26 cellular contexts compared by ENCODE assay signal in genomic region chr7:81621893-81622292, GRCh38.
DNase-seq lines count a peak whose midpoint lies in the region; ATAC-seq and TF ChIP-seq lines count a peak whose summit lies in the region.
"Had no signal": no experiment of that assay in that cellular context is flagged by ENCODE, and none has a peak within 500 bp of the region (broad histone marks: within the 10 kb centered on the region; RNA-seq: fewer than 3 reads in every experiment).

No MANE protein-coding gene starts in this region.

- no peak overlapping the region for H3K14ac ChIP-seq in IMR-90 (replicated peaks; ENCODE audit: low read depth, low read length)

- H4K20me1 ChIP-seq in IMR-90 (ENCODE audit: insufficient read depth, low read length): no peaks in the 10 kb centered on the region
- no peaks in the 10 kb centered on the region for H4K20me1 ChIP-seq in SK-N-SH (ENCODE audit: insufficient read depth)
- H4K20me1 ChIP-seq: BLaER1 had no signal

- H3K27ac ChIP-seq in breast epithelium (no peak overlapping the region), IMR-90 (ENCODE audit: insufficient read depth, low read length) (no peak overlapping the region), SK-N-SH (ENCODE audit: low read depth in 2 of 2, low read length in 1 of 2) (peak overlapping the region in 1 of 2 experiments; percentile 13; a peak in 1 of 4 replicates)
- H3K27ac ChIP-seq: BLaER1 had no signal

- TF ChIP-seq POLR2A in breast epithelium (IDR thresholded peaks at IDR 0.05) (no peak), IMR-90 (IDR thresholded peaks at IDR 0.05; ENCODE audit: low read depth, low read length) (no peak)

- BruUV-seq in MCF 10A (replicated peaks; lab: Mats Ljungman, UMichigan) (no TSS peak), IMR-90 (replicated peaks; lab: Mats Ljungman, UMichigan) (no TSS peak)

- H3K4me1 Mint-ChIP-seq in MCF 10A (ENCODE audit: insufficient read depth, unreplicated experiment): peaks cover 22% of the 10 kb centered on the region
- peaks cover 66% of the 10 kb centered on the region for H3K4me1 Mint-ChIP-seq in osteocyte (ENCODE audit: unreplicated experiment)
- H3K4me1 Mint-ChIP-seq in T-helper 17 cell: no peaks in the 10 kb centered on the region
- no peaks in the 10 kb centered on the region for H3K4me1 Mint-ChIP-seq in activated CD8-positive, alpha-beta T cell treated with anti-CD3 and anti-CD28 coated beads for 36 hours (ENCODE audit: low read depth)
- H3K4me1 Mint-ChIP-seq: CD14-positive monocyte; CD4-positive, alpha-beta memory T cell; CD4-positive, CD25-positive, alpha-beta regulatory T cell; CD8-positive, alpha-beta memory T cell had no signal

- POLR2A ChIA-PET in MCF 10A (lab: Yijun Ruan, JAX): no interaction called here
- POLR2A ChIA-PET in IMR-90 (lab: Charles Lee; ENCODE audit: unreplicated experiment): no interaction called here
- POLR2A ChIA-PET in SK-N-SH (lab: Yijun Ruan, JAX): no interaction called here
- POLR2A ChIA-PET in activated CD8-positive, alpha-beta T cell treated with anti-CD3 and anti-CD28 coated beads for 36 hours (lab: Charles Lee): no interaction called here

- no CpG with 5 or more reads among the region's 1 CpG for WGBS in IMR-90 (ENCODE audit: extremely low coverage in 2 of 2, insufficient read length in 1 of 2), 2 experiments
- WGBS in SK-N-SH (ENCODE audit: low lambda C conversion rate): 52% methylated on average over 1 of the region's 1 CpG

- H3K27me3 Mint-ChIP-seq in MCF 10A (ENCODE audit: insufficient read depth, unreplicated experiment): no peaks in the 10 kb centered on the region
- no peaks in the 10 kb centered on the region for H3K27me3 Mint-ChIP-seq in osteocyte (ENCODE audit: unreplicated experiment)
- no peaks in the 10 kb centered on the region for H3K27me3 Mint-ChIP-seq in T-helper 17 cell
- no peaks in the 10 kb centered on the region for H3K27me3 Mint-ChIP-seq in activated CD8-positive, alpha-beta T cell treated with anti-CD3 and anti-CD28 coated beads for 36 hours
- H3K27me3 Mint-ChIP-seq: CD4-positive, alpha-beta memory T cell; CD4-positive, CD25-positive, alpha-beta regulatory T cell; CD8-positive, alpha-beta memory T cell had no signal

- H3K23ac ChIP-seq in IMR-90 (ENCODE audit: low read depth, low read length): no peak overlapping the region

- H3K36me3 Mint-ChIP-seq in MCF 10A (ENCODE audit: insufficient read depth, unreplicated experiment) (no peaks in the 10 kb centered on the region), osteocyte (ENCODE audit: unreplicated experiment) (peaks cover 4% of the 10 kb centered on the region), T-helper 17 cell (ENCODE audit: low read depth) (no peaks in the 10 kb centered on the region)
- no peaks in the 10 kb centered on the region for H3K36me3 Mint-ChIP-seq in activated CD8-positive, alpha-beta T cell treated with anti-CD3 and anti-CD28 coated beads for 36 hours (ENCODE audit: low read depth)
- H3K36me3 Mint-ChIP-seq: CD14-positive monocyte; CD4-positive, alpha-beta memory T cell; CD4-positive, CD25-positive, alpha-beta regulatory T cell; CD8-positive, alpha-beta memory T cell had no signal

- no peak overlapping the region for H2AK9ac ChIP-seq in IMR-90 (replicated peaks; ENCODE audit: low read depth, low read length, poor library complexity)

- no peaks in the 10 kb centered on the region for H3K4me1 ChIP-seq in breast epithelium
- peaks cover 14% of the 10 kb centered on the region; the same call in 1 of the 2 replicates for H3K4me1 ChIP-seq in IMR-90 (ENCODE audit: control insufficient read depth, insufficient read depth, low read length)
- peaks cover 35 to 54% of the 10 kb centered on the region in 2 experiments for H3K4me1 ChIP-seq in SK-N-SH (ENCODE audit: control insufficient read depth in 1 of 2, insufficient read depth in 2 of 2, low read depth in 1 of 2, low read length in 1 of 2)
- H3K4me1 ChIP-seq: BLaER1 had no signal

- H3K9me2 ChIP-seq in SK-N-SH: no peaks in the 10 kb centered on the region; the same call in 1 of the 2 replicates

- dilution Hi-C loops in IMR-90 (cut with HindIII; ENCODE audit: low sequenced_read_pairs, unreplicated experiment): no loop called here

- H4K8ac ChIP-seq in IMR-90 (ENCODE audit: low read depth in 2 of 2, low read length in 2 of 2): peak overlapping the region in 1 of 2 experiments; percentile 5; a peak in 1 of 4 replicates

- peak overlapping the region; percentile 93 for H3K27ac Mint-ChIP-seq in MCF 10A (ENCODE audit: low read depth, unreplicated experiment)
- H3K27ac Mint-ChIP-seq in osteocyte (ENCODE audit: unreplicated experiment): peak overlapping the region; percentile 50
- no peak overlapping the region for H3K27ac Mint-ChIP-seq in T-helper 17 cell
- no peak overlapping the region for H3K27ac Mint-ChIP-seq in activated CD8-positive, alpha-beta T cell treated with anti-CD3 and anti-CD28 coated beads for 36 hours
- H3K27ac Mint-ChIP-seq: CD14-positive monocyte; CD4-positive, alpha-beta memory T cell; CD4-positive, CD25-positive, alpha-beta regulatory T cell; CD8-positive, alpha-beta memory T cell had no signal

- H2BK120ac ChIP-seq in IMR-90 (ENCODE audit: low read depth, low read length): no peak overlapping the region

- H3K4me3 ChIP-seq in breast epithelium (no peak overlapping the region), IMR-90 (ENCODE audit: insufficient read depth, low read depth, low read length) (no peak overlapping the region), SK-N-SH (ENCODE audit: low read depth in 2 of 2, low read length in 1 of 2) (no peak overlapping the region)
- H3K4me3 ChIP-seq: BLaER1, GM12878 had no signal

- H3K9me1 ChIP-seq in IMR-90 (ENCODE audit: insufficient read depth, low read length): no peaks in the 10 kb centered on the region

- no peaks in the 10 kb centered on the region for H3K79me1 ChIP-seq in IMR-90 (ENCODE audit: low read depth in 1 of 2, low read length in 2 of 2)

- DNase-seq in MCF 10A (ENCODE audit: unreplicated experiment) (no peak), breast epithelium (ENCODE audit: low spot score in 2 of 2) (no peak), IMR-90 (no peak), SK-N-SH (no peak), osteocyte (ENCODE audit: extremely low spot score, unreplicated experiment) (no peak), T-helper 17 cell (no peak)
- no peak for DNase-seq in activated CD8-positive, alpha-beta T cell treated with anti-CD3 and anti-CD28 coated beads for 36 hours
- DNase-seq: 8988T; ACHN; BE2C; C1 segment of cervical spinal cord; CD4-positive, alpha-beta memory T cell; CD4-positive, CD25-positive, alpha-beta regulatory T cell; CD8-positive, alpha-beta memory T cell; COR-L47; DMS 273 treated with DMSO at 0.1 percent for 48 hours; DMS153; DMS53; DMS79; DND-41; EL; GDM1 had no signal

- TF ChIP-seq RAD21 in IMR-90 (IDR thresholded peaks at IDR 0.05; ENCODE audit: low read length): no peak
- TF ChIP-seq RAD21 in SK-N-SH (IDR thresholded peaks at IDR 0.05; ENCODE audit: low read length): no peak

- TF ChIP-seq EP300 in SK-N-SH (IDR thresholded peaks at IDR 0.05; ENCODE audit: borderline replicate concordance in 1 of 2, low read depth in 1 of 2, low read length in 1 of 2): peak in 1 of 2 experiments; percentile 73; a peak in 1 of 4 replicates

- H3K9ac ChIP-seq in IMR-90 (ENCODE audit: low read depth, low read length) (no peak overlapping the region), SK-N-SH (no peak overlapping the region)
- H3K9ac ChIP-seq: BLaER1 had no signal

- no peak overlapping the region for H2BK15ac ChIP-seq in IMR-90 (ENCODE audit: low read depth, low read length)

- no peak overlapping the region for H3K56ac ChIP-seq in IMR-90 (ENCODE audit: extremely low read depth, insufficient read depth, low read length)

- intact Hi-C loops in MCF 10A (cut with micrococcal nuclease): no loop called here
- intact Hi-C loops in breast epithelium (cut with DNase I; ENCODE audit: low total_unique reads): no loop called here
- intact Hi-C loops in IMR-90 (cut with micrococcal nuclease): no loop called here
- intact Hi-C loops in activated CD8-positive, alpha-beta T cell treated with anti-CD3 and anti-CD28 coated beads for 36 hours (cut with micrococcal nuclease): no loop called here

- H3K79me2 ChIP-seq in SK-N-SH (ENCODE audit: insufficient read depth): no peaks in the 10 kb centered on the region

- H2AFZ ChIP-seq in IMR-90 (replicated peaks; ENCODE audit: low read length, poor library complexity) (no peak overlapping the region), SK-N-SH (ENCODE audit: low read depth) (no peak overlapping the region)

- 0 out of 2 replicates have a peak overlapping the region, but pooled peaks have one; percentile 18 for H3K18ac ChIP-seq in IMR-90 (ENCODE audit: low read depth, low read length)

- H3F3A ChIP-seq in SK-N-SH (replicated peaks; ENCODE audit: insufficient read depth): peaks cover 28% of the 10 kb centered on the region

- ATAC-seq in IMR-90 (ENCODE audit: low read depth) (no peak), GM18520 (IDR thresholded peaks at IDR 0.05; ENCODE audit: unreplicated experiment) (no peak), T-helper 17 cell (no peak)
- ATAC-seq in activated CD8-positive, alpha-beta T cell treated with anti-CD3 and anti-CD28 coated beads for 36 hours: no peak

- H3K9me3 ChIP-seq in breast epithelium (no peaks in the 10 kb centered on the region), IMR-90 (ENCODE audit: control insufficient read depth, insufficient read depth, low read length) (no peaks in the 10 kb centered on the region), SK-N-SH (no peaks in the 10 kb centered on the region), T-helper 17 cell (ENCODE audit: control insufficient read depth, low read length, poor library complexity, severe bottlenecking) (no peaks in the 10 kb centered on the region)
- H3K9me3 ChIP-seq: BE2C, BLaER1 had no signal

- in situ Hi-C loops in IMR-90 (cut with MboI; ENCODE audit: low sequenced_read_pairs): no loop called here

- no peaks in the 10 kb centered on the region for H3K36me3 ChIP-seq in breast epithelium
- no peaks in the 10 kb centered on the region for H3K36me3 ChIP-seq in IMR-90 (ENCODE audit: control insufficient read depth, insufficient read depth, low read length)
- H3K36me3 ChIP-seq in SK-N-SH (replicated peaks in 1 of 2; ENCODE audit: control insufficient read depth in 1 of 2, insufficient read depth in 2 of 2, low read length in 1 of 2): no peaks in the 10 kb centered on the region
- H3K36me3 ChIP-seq: BE2C, BLaER1 had no signal

- no peak overlapping the region for H2BK20ac ChIP-seq in IMR-90 (ENCODE audit: low read depth, low read length)

- CTCF ChIA-PET in MCF 10A (lab: Yijun Ruan, JAX): interaction anchor here (0.7 kb wide), 1 partner anchor 932 kb away, joined by 4 read pairs; no protein-coding TSS in a partner anchor
- CTCF ChIA-PET in IMR-90 (lab: Yijun Ruan, JAX): no interaction called here
- CTCF ChIA-PET in SK-N-SH (lab: Yijun Ruan, JAX): no interaction called here
- CTCF ChIA-PET in activated CD8-positive, alpha-beta T cell treated with anti-CD3 and anti-CD28 coated beads for 36 hours (lab: Charles Lee): no interaction called here

- TF ChIP-seq CTCF in MCF 10A (IDR thresholded peaks at IDR 0.05; ENCODE audit: unreplicated experiment): no peak
- TF ChIP-seq CTCF in breast epithelium (IDR thresholded peaks at IDR 0.05): no peak
- no peak for TF ChIP-seq CTCF in IMR-90 (conservative IDR thresholded peaks at IDR 0.05; ENCODE audit: low read depth, low read length)
- no peak for TF ChIP-seq CTCF in SK-N-SH (IDR thresholded peaks at IDR 0.05)
- no peak for TF ChIP-seq CTCF in osteocyte (IDR thresholded peaks at IDR 0.05)
- no peak for TF ChIP-seq CTCF in activated CD8-positive, alpha-beta T cell treated with anti-CD3 and anti-CD28 coated beads for 36 hours (IDR thresholded peaks at IDR 0.05)

- H3K9me3 Mint-ChIP-seq in MCF 10A (ENCODE audit: unreplicated experiment) (no peaks in the 10 kb centered on the region), osteocyte (ENCODE audit: unreplicated experiment) (peaks cover 8% of the 10 kb centered on the region)
- no peaks in the 10 kb centered on the region for H3K9me3 Mint-ChIP-seq in activated CD8-positive, alpha-beta T cell treated with anti-CD3 and anti-CD28 coated beads for 36 hours
- H3K9me3 Mint-ChIP-seq: CD14-positive monocyte had no signal

- peak overlapping the region; percentile 5 for H2BK5ac ChIP-seq in IMR-90 (ENCODE audit: low read depth, low read length, poor library complexity, severe bottlenecking)

- H3K4ac ChIP-seq in IMR-90 (ENCODE audit: low read depth, low read length): no peak overlapping the region

- H3K4me3 Mint-ChIP-seq in MCF 10A (ENCODE audit: unreplicated experiment): no peak overlapping the region
- H3K4me3 Mint-ChIP-seq in osteocyte (ENCODE audit: unreplicated experiment): no peak overlapping the region
- no peak overlapping the region for H3K4me3 Mint-ChIP-seq in T-helper 17 cell
- no peak overlapping the region for H3K4me3 Mint-ChIP-seq in activated CD8-positive, alpha-beta T cell treated with anti-CD3 and anti-CD28 coated beads for 36 hours
- H3K4me3 Mint-ChIP-seq: CD14-positive monocyte; CD4-positive, alpha-beta memory T cell; CD4-positive, CD25-positive, alpha-beta regulatory T cell; CD8-positive, alpha-beta memory T cell had no signal

- no peak overlapping the region for H4K91ac ChIP-seq in IMR-90 (ENCODE audit: insufficient read depth, low read depth, low read length)

- H3K27me3 ChIP-seq in breast epithelium: no peaks in the 10 kb centered on the region
- no peaks in the 10 kb centered on the region for H3K27me3 ChIP-seq in IMR-90 (ENCODE audit: control insufficient read depth, insufficient read depth, low read length)
- no peaks in the 10 kb centered on the region for H3K27me3 ChIP-seq in SK-N-SH (ENCODE audit: insufficient read depth)
- H3K27me3 ChIP-seq: BE2C, BLaER1 had no signal

- H2AK5ac ChIP-seq in IMR-90 (ENCODE audit: low read depth, low read length): no peak overlapping the region

- H4K5ac ChIP-seq in IMR-90 (ENCODE audit: low read depth, low read length): no peak overlapping the region

- H3K4me2 ChIP-seq in IMR-90 (ENCODE audit: low read depth, low read length) (no peak overlapping the region), SK-N-SH (no peak overlapping the region)
- H3K4me2 ChIP-seq: BLaER1 had no signal

Comparison
In these comparisons a context has a peak if more than half of its experiments do, and no peak if none do; other contexts are left out.
1. H3K27ac Mint-ChIP-seq: peak in MCF 10A (single experiment) and osteocyte (single experiment); none in T-helper 17 cell (single experiment) and activated CD8-positive, alpha-beta T cell treated with anti-CD3 and anti-CD28 coated beads for 36 hours (single experiment).